14 cellular contexts compared by ENCODE assay signal in genomic region chr14:105665951-105666277, GRCh38.
DNase-seq lines count a peak whose midpoint lies in the region; ATAC-seq and TF ChIP-seq lines count a peak whose summit lies in the region.
"Had no signal": no experiment of that assay in that cellular context is flagged by ENCODE, and none has a peak within 500 bp of the region (broad histone marks: within the 10 kb centered on the region; RNA-seq: fewer than 3 reads in every experiment).

No MANE protein-coding gene starts in this region.

- H3K27me3 ChIP-seq in right cardiac atrium (ENCODE audit: control insufficient read depth, insufficient read depth) (no peaks in the 10 kb centered on the region), right atrium auricular region (no peaks in the 10 kb centered on the region), RWPE2 (ENCODE audit: insufficient read depth, poor library complexity, severe bottlenecking) (no peaks in the 10 kb centered on the region)
- H3K27me3 ChIP-seq in naive thymus-derived CD4-positive, alpha-beta T cell (ENCODE audit: control insufficient read depth in 2 of 2, insufficient read depth in 2 of 2, low read length in 2 of 2), result no peaks in the 10 kb centered on the region
- H3K27me3 ChIP-seq: BLaER1 treated with 17β-estradiol and CSF1 and Interleukin-3, amounts not matched to agents 10 nM and 100 nM had no signal

- TF ChIP-seq CTCF in right atrium auricular region (IDR thresholded peaks at IDR 0.05) (no peak), RWPE2 (IDR thresholded peaks at IDR 0.05; ENCODE audit: poor library complexity, severe bottlenecking) (no peak)

- peaks cover 0 to under 1% (median 0%) of the 10 kb centered on the region in 5 donors for H3K36me3 Mint-ChIP-seq in naive thymus-derived CD4-positive, alpha-beta T cell
- H3K36me3 Mint-ChIP-seq in activated T-cell treated with anti-CD3 and anti-CD28 coated beads, Interleukin-2, amount 50 U/mL, for 72 hours (ENCODE audit: insufficient read depth in 2 of 2), result peaks cover 0 to 1% of the 10 kb centered on the region in 2 donors
- H3K36me3 Mint-ChIP-seq: CD8-positive, alpha-beta T cell had no signal

- H3K27ac Mint-ChIP-seq in naive thymus-derived CD4-positive, alpha-beta T cell, result no peak overlapping the region
- no peak overlapping the region for H3K27ac Mint-ChIP-seq in activated T-cell treated with anti-CD3 and anti-CD28 coated beads, Interleukin-2, amount 50 U/mL, for 72 hours
- H3K27ac Mint-ChIP-seq: B cell; CD8-positive, alpha-beta T cell; H9 had no signal

- no peaks in the 10 kb centered on the region for H3K4me1 ChIP-seq in right cardiac atrium (ENCODE audit: control insufficient read depth, insufficient read depth, low read length)
- peaks cover 0 to 4% of the 10 kb centered on the region in 2 donors for H3K4me1 ChIP-seq in right atrium auricular region
- H3K4me1 ChIP-seq in RWPE2 (ENCODE audit: insufficient read depth, poor library complexity, severe bottlenecking), result no peaks in the 10 kb centered on the region
- H3K4me1 ChIP-seq in naive thymus-derived CD4-positive, alpha-beta T cell (ENCODE audit: control insufficient read depth in 2 of 2, insufficient read depth in 2 of 2, low read length in 2 of 2), result no peaks in the 10 kb centered on the region

- H3K36me3 ChIP-seq in right atrium auricular region (no peaks in the 10 kb centered on the region), RWPE2 (ENCODE audit: low read depth) (no peaks in the 10 kb centered on the region)
- no peaks in the 10 kb centered on the region for H3K36me3 ChIP-seq in naive thymus-derived CD4-positive, alpha-beta T cell (ENCODE audit: control insufficient read depth in 2 of 3, insufficient read depth in 3 of 3, low read length in 3 of 3)
- H3K36me3 ChIP-seq: BLaER1 treated with 17β-estradiol and CSF1 and Interleukin-3, amounts not matched to agents 10 nM and 100 nM had no signal

- H3K4me1 Mint-ChIP-seq in naive thymus-derived CD4-positive, alpha-beta T cell, result no peaks in the 10 kb centered on the region
- H3K4me1 Mint-ChIP-seq in activated T-cell treated with anti-CD3 and anti-CD28 coated beads, Interleukin-2, amount 50 U/mL, for 72 hours (ENCODE audit: low read depth), result no peaks in the 10 kb centered on the region
- H3K4me1 Mint-ChIP-seq: H9 had no signal

- H3K27me3 Mint-ChIP-seq in naive thymus-derived CD4-positive, alpha-beta T cell, result peaks cover 0 to 8% (median 1%) of the 10 kb centered on the region in 5 donors
- H3K27me3 Mint-ChIP-seq in activated T-cell treated with anti-CD3 and anti-CD28 coated beads, Interleukin-2, amount 50 U/mL, for 72 hours (ENCODE audit: low read depth), result no peaks in the 10 kb centered on the region
- H3K27me3 Mint-ChIP-seq: B cell had no signal

- ATAC-seq in right cardiac atrium (peak; percentile 22 to 34), RWPE2 (ENCODE audit: low read depth) (no peak)
- peak; percentile 16 for ATAC-seq in naive thymus-derived CD4-positive, alpha-beta T cell
- ATAC-seq in activated T-cell treated with anti-CD3 and anti-CD28 coated beads, Interleukin-2, amount 50 U/mL, for 72 hours (replicated peaks in 1 of 2), result no peak
- ATAC-seq: CD8-positive, alpha-beta T cell; GM12878 had no signal

- H3K27ac ChIP-seq in right cardiac atrium (ENCODE audit: low read length) (no peak overlapping the region), right atrium auricular region (no peak overlapping the region), RWPE2 (ENCODE audit: poor library complexity, severe bottlenecking) (no peak overlapping the region)
- H3K27ac ChIP-seq in naive thymus-derived CD4-positive, alpha-beta T cell (ENCODE audit: low read depth, low read length), result no peak overlapping the region
- H3K27ac ChIP-seq: BLaER1 treated with 17β-estradiol and CSF1 and Interleukin-3, amounts not matched to agents 10 nM and 100 nM had no signal

- no peak overlapping the region for H3K4me3 Mint-ChIP-seq in naive thymus-derived CD4-positive, alpha-beta T cell
- no peak overlapping the region for H3K4me3 Mint-ChIP-seq in activated T-cell treated with anti-CD3 and anti-CD28 coated beads, Interleukin-2, amount 50 U/mL, for 72 hours
- H3K4me3 Mint-ChIP-seq: B cell; CD8-positive, alpha-beta T cell; H9 had no signal

- DNase-seq in right cardiac atrium, result no peak
- DNase-seq in right atrium auricular region (ENCODE audit: low spot score), result no peak
- peak; percentile 35 for DNase-seq in RWPE2 (ENCODE audit: low spot score)
- DNase-seq in naive thymus-derived CD4-positive, alpha-beta T cell, result no peak
- DNase-seq in erythroblast (lab: John Stamatoyannopoulos, UW), result no peak
- DNase-seq in activated T-cell treated with anti-CD3 and anti-CD28 coated beads, Interleukin-2, amount 50 U/mL, for 72 hours, result no peak
- DNase-seq: Calu3; CD8-positive, alpha-beta T cell; DMS79 treated with DMSO at 0.1 percent for 48 hours; GF-D8; H9 had no signal

- no peaks in the 10 kb centered on the region for H3K9me3 ChIP-seq in right cardiac atrium (ENCODE audit: control insufficient read depth, low read length)
- no peaks in the 10 kb centered on the region for H3K9me3 ChIP-seq in right atrium auricular region
- no peaks in the 10 kb centered on the region for H3K9me3 ChIP-seq in RWPE2 (ENCODE audit: severe bottlenecking)
- H3K9me3 ChIP-seq in naive thymus-derived CD4-positive, alpha-beta T cell (ENCODE audit: control insufficient read depth in 2 of 3, low read length in 3 of 3), result no peaks in the 10 kb centered on the region

- TF ChIP-seq POLR2A in erythroblast (IDR thresholded peaks at IDR 0.05; ENCODE audit: low read length), result no peak

- 85% methylated on average over 6 of the region's 6 CpGs for WGBS in right cardiac atrium

- H3K9me3 Mint-ChIP-seq in naive thymus-derived CD4-positive, alpha-beta T cell, result peaks cover 0 to 2% (median 1%) of the 10 kb centered on the region in 11 donors
- peaks cover under 1 to 1% of the 10 kb centered on the region in 2 donors for H3K9me3 Mint-ChIP-seq in activated T-cell treated with anti-CD3 and anti-CD28 coated beads, Interleukin-2, amount 50 U/mL, for 72 hours
- H3K9me3 Mint-ChIP-seq: CD8-positive, alpha-beta T cell had no signal

- CTCF ChIA-PET in naive thymus-derived CD4-positive, alpha-beta T cell (lab: Charles Lee), result no interaction called here

- H3K4me3 ChIP-seq in right cardiac atrium (ENCODE audit: low read length), result no peak overlapping the region
- H3K4me3 ChIP-seq in right atrium auricular region, result no peak overlapping the region
- H3K4me3 ChIP-seq in RWPE2 (ENCODE audit: severe bottlenecking), result no peak overlapping the region
- no peak overlapping the region for H3K4me3 ChIP-seq in naive thymus-derived CD4-positive, alpha-beta T cell (ENCODE audit: low read length)
- H3K4me3 ChIP-seq: BLaER1 treated with 17β-estradiol and CSF1 and Interleukin-3, amounts not matched to agents 10 nM and 100 nM; GM12878 had no signal

- intact Hi-C loops in right cardiac atrium (cut with DNase I), result no loop called here
- intact Hi-C loops in naive thymus-derived CD4-positive, alpha-beta T cell (cut with micrococcal nuclease), result no loop called here

- POLR2A ChIA-PET in naive thymus-derived CD4-positive, alpha-beta T cell (lab: Charles Lee), result no interaction called here

Comparison
In these comparisons a context has a peak if more than half of its experiments do, and no peak if none do; other contexts are left out.
1. ATAC-seq: peak in right cardiac atrium (2 of 2) and naive thymus-derived CD4-positive, alpha-beta T cell (single experiment); none in RWPE2 (single experiment) and activated T-cell treated with anti-CD3 and anti-CD28 coated beads, Interleukin-2, amount 50 U/mL, for 72 hours (0 of 2).